1 cellular context compared by ENCODE assay signal in the genomic region with DNA sequence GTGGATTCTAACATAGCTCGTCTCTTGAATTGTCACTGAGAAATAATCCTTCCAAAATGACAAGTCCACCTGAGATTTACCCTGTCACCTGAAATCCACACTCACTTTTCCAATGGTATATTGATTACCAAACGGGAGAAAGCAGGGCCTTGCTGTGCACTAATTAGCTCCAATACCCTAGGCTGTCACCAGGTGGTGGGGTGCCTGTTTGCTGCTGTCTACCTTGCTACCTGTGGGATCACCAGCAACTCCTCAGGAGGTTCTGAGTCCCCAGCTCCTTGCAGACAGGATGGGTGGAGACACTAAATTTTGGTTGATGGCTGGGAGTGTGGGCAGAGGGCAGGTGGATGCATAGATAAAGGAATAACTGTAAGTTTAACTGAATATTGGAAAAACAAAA.
TF ChIP-seq lines count a peak whose summit lies in the region.

No MANE protein-coding gene starts in this region.

TF ChIP-seq in H1, 55 proteins besides CTCF, POLR2A, EP300 and RAD21:
- no peak for TF ChIP-seq RNF2 (IDR thresholded peaks at IDR 0.05; ENCODE audit: borderline replicate concordance, low read depth, low read length, missing control alignments, poor library complexity, severe bottlenecking)
- TF ChIP-seq SIN3A (conservative IDR thresholded peaks at IDR 0.05 in 1 of 2, IDR thresholded peaks at IDR 0.05 in 1 of 2; ENCODE audit: low read depth in 1 of 2, low read length in 2 of 2) = no peak
- TF ChIP-seq RFX5 (IDR thresholded peaks at IDR 0.05; ENCODE audit: borderline replicate concordance, low read depth, low read length) = no peak
- no peak for TF ChIP-seq CBX8 (IDR thresholded peaks at IDR 0.05; ENCODE audit: borderline replicate concordance, low read depth, low read length)
- no peak for TF ChIP-seq FOSL1 (IDR thresholded peaks at IDR 0.05; ENCODE audit: insufficient read depth, low read depth, low read length)
- no peak for TF ChIP-seq CHD1 (IDR thresholded peaks at IDR 0.05; ENCODE audit: low read depth, low read length)
- TF ChIP-seq PHF8 (conservative IDR thresholded peaks at IDR 0.05; ENCODE audit: low read depth, low read length) = no peak
- TF ChIP-seq MAFK (IDR thresholded peaks at IDR 0.05; ENCODE audit: low read depth, low read length) = no peak
- TF ChIP-seq, protein P1, sequence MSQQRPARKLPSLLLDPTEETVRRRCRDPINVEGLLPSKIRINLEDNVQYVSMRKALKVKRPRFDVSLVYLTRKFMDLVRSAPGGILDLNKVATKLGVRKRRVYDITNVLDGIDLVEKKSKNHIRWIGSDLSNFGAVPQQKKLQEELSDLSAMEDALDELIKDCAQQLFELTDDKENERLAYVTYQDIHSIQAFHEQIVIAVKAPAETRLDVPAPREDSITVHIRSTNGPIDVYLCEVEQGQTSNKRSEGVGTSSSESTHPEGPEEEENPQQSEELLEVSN (IDR thresholded peaks at IDR 0.05) = no peak
- TF ChIP-seq TAF7 (optimal IDR thresholded peaks at IDR 0.05; ENCODE audit: borderline replicate concordance, low read depth, low read length) = no peak
- no peak for TF ChIP-seq BRCA1 (IDR thresholded peaks at IDR 0.05; ENCODE audit: low read depth, low read length)
- TF ChIP-seq TEAD4 (IDR thresholded peaks at IDR 0.05; ENCODE audit: low read depth, low read length) = no peak
- no peak for TF ChIP-seq HDAC6 (IDR thresholded peaks at IDR 0.05; ENCODE audit: low read depth, low read length)
- TF ChIP-seq TCF12 (IDR thresholded peaks at IDR 0.05; ENCODE audit: low read depth, low read length) = no peak
- TF ChIP-seq CBX5 (IDR thresholded peaks at IDR 0.05; ENCODE audit: low read depth, low read length) = no peak
- TF ChIP-seq YY1 (IDR thresholded peaks at IDR 0.05; ENCODE audit: low read depth, low read length) = no peak
